Comparison of ENCODE assay signal across 11 cellular contexts in the genomic region with DNA sequence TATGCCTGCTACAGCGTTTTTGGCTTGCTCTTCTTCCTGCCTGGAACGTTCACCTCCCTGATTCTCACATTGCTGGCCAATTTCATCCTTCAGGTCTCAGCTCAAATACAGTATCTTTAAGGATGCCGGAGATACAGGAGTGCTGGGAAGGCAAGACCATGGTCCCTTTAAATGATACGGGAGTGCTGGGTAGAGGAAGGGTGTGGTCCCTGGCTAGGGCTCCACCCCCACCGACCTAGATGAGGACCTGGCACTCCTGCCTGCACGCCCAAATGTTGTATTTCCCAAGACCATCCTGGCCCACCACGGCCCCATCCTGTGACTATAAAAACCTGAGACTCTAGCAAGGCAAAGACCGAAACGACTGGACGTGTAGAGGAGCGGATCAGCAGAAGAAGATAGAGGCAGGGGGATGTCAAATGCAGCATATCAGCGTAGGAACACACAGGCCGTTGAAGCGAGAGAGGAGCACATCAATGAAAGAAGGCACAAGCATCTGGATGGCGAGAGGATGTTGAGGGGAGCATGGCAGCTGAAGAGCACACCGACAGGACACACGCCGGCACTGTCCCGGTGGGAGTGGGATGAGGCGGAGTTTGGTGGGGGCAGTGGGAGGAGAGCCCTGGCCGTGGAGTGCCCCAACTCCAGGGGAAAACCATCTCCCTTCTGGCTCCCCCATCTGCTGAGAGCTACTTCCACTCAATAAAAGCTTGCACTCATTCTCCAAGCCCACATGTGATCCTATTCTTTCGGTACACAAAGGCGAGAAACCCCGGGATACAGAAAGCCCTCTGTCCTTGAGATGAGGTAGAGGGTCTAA.
"Had no signal": no experiment of that assay in that cellular context is flagged by ENCODE, and none has a peak within 500 bp of the region (broad histone marks: within the 10 kb centered on the region; RNA-seq: fewer than 3 reads in every experiment).

No MANE protein-coding gene starts in this region.

- H3K4me3 ChIP-seq: esophagus muscularis mucosa, ovary, sigmoid colon, spleen had no signal

- H3K4me1 ChIP-seq: esophagus muscularis mucosa, sigmoid colon, spleen had no signal

- H3K36me3 ChIP-seq: esophagus muscularis mucosa, ovary, sigmoid colon, spleen had no signal

- H3K9me3 ChIP-seq: esophagus muscularis mucosa, ovary, spleen had no signal

- H3K27ac ChIP-seq: esophagus muscularis mucosa, ovary, sigmoid colon, spleen had no signal

- H3K27me3 ChIP-seq: esophagus muscularis mucosa, ovary, sigmoid colon, spleen had no signal

- DNase-seq: activated CD4-positive, alpha-beta T cell treated with anti-CD3 and anti-CD28 coated beads, Interleukin-2, amount 50 U/mL, for 4 hours; activated CD4-positive, CD25-positive, alpha-beta regulatory T cell treated with anti-CD3 and anti-CD28 coated beads, Interleukin-2, amount 50 U/mL, for 72 hours; activated naive CD4-positive, alpha-beta T cell treated with Interleukin-2 at 50 U/mL for 16 hours; activated T-cell treated with anti-CD3 and anti-CD28 coated beads for 4 hours; aorta; left ventricle myocardium superior; ovary; sigmoid colon; spleen; stimulated activated naive CD8-positive, alpha-beta T cell treated with anti-CD3 and anti-CD28 coated beads, Interleukin-15, amount 100 ng/mL, for 72 hours had no signal
